ENCODE assay signal across 1 cellular context in the genomic region with DNA sequence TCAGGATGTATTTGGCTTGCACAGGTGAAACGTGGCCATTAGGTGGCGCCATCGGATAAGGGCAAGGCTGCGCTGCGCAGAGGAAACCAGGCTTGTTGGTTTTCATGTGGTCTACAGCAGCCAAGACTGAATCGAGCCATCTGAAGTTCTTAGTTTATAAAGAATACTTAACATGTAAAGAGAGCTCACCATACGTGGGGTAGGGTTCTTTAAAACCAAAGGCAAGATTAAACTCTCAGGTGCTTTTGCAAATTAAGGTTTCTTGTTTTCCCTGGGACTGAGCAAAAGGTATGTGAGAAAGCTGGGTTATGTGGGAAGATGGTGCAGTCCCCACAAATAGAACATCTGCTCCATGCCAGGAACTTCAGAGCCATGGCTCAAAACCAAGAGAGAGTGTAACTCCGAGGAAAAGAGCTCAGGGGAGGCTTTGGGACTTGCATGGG.
TF ChIP-seq lines count a peak whose summit lies in the region.

No MANE protein-coding gene starts in this region.

TF ChIP-seq in K562, 482 proteins besides CTCF, POLR2A, EP300 and RAD21 (continued from another document and continues in another):
- TF ChIP-seq CEBPG (CRISPR knock-in tag; IDR thresholded peaks at IDR 0.05) (no peak), CEBPG (tag; conservative IDR thresholded peaks at IDR 0.05 in 1 of 2, IDR thresholded peaks at IDR 0.05 in 1 of 2) (no peak), ATF6 (CRISPR knock-in tag; IDR thresholded peaks at IDR 0.05) (no peak), SMARCA4 (IDR thresholded peaks at IDR 0.05) (no peak), CBFA2T2 (conservative IDR thresholded peaks at IDR 0.05) (no peak), ZNF140 (CRISPR knock-in tag; IDR thresholded peaks at IDR 0.05) (no peak), ZNF764 (CRISPR knock-in tag; IDR thresholded peaks at IDR 0.05; ENCODE audit: low read depth) (no peak), ZNF668 (CRISPR knock-in tag; IDR thresholded peaks at IDR 0.05) (no peak), MBD2 (IDR thresholded peaks at IDR 0.05; ENCODE audit: borderline replicate concordance, low read depth) (no peak), SMAD4 (CRISPR knock-in tag; conservative IDR thresholded peaks at IDR 0.05) (no peak), ZNF134 (CRISPR knock-in tag; conservative IDR thresholded peaks at IDR 0.05) (no peak), TFAP4 (CRISPR knock-in tag; IDR thresholded peaks at IDR 0.05; ENCODE audit: borderline replicate concordance) (0 out of 2 replicates have a peak, but pooled peaks have one; percentile 28), ZNF143 (CRISPR knock-in tag; IDR thresholded peaks at IDR 0.05) (no peak), ZNF12 (CRISPR knock-in tag; IDR thresholded peaks at IDR 0.05) (no peak), ZNF212 (CRISPR knock-in tag; IDR thresholded peaks at IDR 0.05) (no peak), CTBP1 (IDR thresholded peaks at IDR 0.05; ENCODE audit: borderline replicate concordance) (peak; percentile 51; the same call in 1 of the 2 replicates), ZNF280B (CRISPR knock-in tag; IDR thresholded peaks at IDR 0.05) (no peak), RBM15 (IDR thresholded peaks at IDR 0.05; ENCODE audit: insufficient read depth, low read length) (no peak), MAFG (tag; conservative IDR thresholded peaks at IDR 0.05) (no peak; the same call in 1 of the 2 replicates), PML (IDR thresholded peaks at IDR 0.05; ENCODE audit: low read length) (no peak), TOE1 (IDR thresholded peaks at IDR 0.05; ENCODE audit: borderline replicate concordance) (no peak), TOE1 (CRISPR knock-in tag; IDR thresholded peaks at IDR 0.05; ENCODE audit: borderline replicate concordance, low read depth) (no peak), ETS2 (tag; IDR thresholded peaks at IDR 0.05; ENCODE audit: borderline replicate concordance, poor library complexity, severe bottlenecking) (no peak), NONO (IDR thresholded peaks at IDR 0.05; ENCODE audit: low read depth in 2 of 2, low read length in 1 of 2) (no peak), FOXM1 (IDR thresholded peaks at IDR 0.05; ENCODE audit: low read depth) (no peak), FOXM1 (CRISPR knock-in tag; IDR thresholded peaks at IDR 0.05; ENCODE audit: low read depth) (no peak), ZNF561 (CRISPR knock-in tag; conservative IDR thresholded peaks at IDR 0.05) (no peak), CCNT2 (IDR thresholded peaks at IDR 0.05; ENCODE audit: borderline replicate concordance, extremely low read depth, insufficient read length, low read depth, low read length) (no peak), E2F4 (CRISPR knock-in tag; IDR thresholded peaks at IDR 0.05; ENCODE audit: low read depth) (no peak), KHSRP (IDR thresholded peaks at IDR 0.05) (no peak), ZNF518B (CRISPR knock-in tag; IDR thresholded peaks at IDR 0.05) (no peak), SOX6 (IDR thresholded peaks at IDR 0.05) (no peak), ZSCAN29 (IDR thresholded peaks at IDR 0.05) (no peak), C11orf30 (IDR thresholded peaks at IDR 0.05; ENCODE audit: low read depth) (no peak), ZBED1 (IDR thresholded peaks at IDR 0.05) (no peak), BCOR (IDR thresholded peaks at IDR 0.05) (no peak)
- TF ChIP-seq, protein P1, sequence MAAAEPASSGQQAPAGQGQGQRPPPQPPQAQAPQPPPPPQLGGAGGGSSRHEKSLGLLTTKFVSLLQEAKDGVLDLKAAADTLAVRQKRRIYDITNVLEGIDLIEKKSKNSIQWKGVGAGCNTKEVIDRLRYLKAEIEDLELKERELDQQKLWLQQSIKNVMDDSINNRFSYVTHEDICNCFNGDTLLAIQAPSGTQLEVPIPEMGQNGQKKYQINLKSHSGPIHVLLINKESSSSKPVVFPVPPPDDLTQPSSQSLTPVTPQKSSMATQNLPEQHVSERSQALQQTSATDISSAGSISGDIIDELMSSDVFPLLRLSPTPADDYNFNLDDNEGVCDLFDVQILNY (CRISPR knock-in tag; IDR thresholded peaks at IDR 0.05): no peak
- TF ChIP-seq, protein P2, sequence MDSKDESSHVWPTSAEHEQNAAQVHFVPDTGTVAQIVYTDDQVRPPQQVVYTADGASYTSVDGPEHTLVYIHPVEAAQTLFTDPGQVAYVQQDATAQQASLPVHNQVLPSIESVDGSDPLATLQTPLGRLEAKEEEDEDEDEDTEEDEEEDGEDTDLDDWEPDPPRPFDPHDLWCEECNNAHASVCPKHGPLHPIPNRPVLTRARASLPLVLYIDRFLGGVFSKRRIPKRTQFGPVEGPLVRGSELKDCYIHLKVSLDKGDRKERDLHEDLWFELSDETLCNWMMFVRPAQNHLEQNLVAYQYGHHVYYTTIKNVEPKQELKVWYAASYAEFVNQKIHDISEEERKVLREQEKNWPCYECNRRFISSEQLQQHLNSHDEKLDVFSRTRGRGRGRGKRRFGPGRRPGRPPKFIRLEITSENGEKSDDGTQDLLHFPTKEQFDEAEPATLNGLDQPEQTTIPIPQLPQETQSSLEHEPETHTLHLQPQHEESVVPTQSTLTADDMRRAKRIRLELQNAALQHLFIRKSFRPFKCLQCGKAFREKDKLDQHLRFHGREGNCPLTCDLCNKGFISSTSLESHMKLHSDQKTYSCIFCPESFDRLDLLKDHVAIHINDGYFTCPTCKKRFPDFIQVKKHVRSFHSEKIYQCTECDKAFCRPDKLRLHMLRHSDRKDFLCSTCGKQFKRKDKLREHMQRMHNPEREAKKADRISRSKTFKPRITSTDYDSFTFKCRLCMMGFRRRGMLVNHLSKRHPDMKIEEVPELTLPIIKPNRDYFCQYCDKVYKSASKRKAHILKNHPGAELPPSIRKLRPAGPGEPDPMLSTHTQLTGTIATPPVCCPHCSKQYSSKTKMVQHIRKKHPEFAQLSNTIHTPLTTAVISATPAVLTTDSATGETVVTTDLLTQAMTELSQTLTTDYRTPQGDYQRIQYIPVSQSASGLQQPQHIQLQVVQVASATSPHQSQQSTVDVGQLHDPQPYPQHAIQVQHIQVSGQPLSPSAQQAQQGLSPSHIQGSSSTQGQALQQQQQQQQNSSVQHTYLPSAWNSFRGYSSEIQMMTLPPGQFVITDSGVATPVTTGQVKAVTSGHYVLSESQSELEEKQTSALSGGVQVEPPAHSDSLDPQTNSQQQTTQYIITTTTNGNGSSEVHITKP (IDR thresholded peaks at IDR 0.05; ENCODE audit: partially characterized antibody): no peak
- TF ChIP-seq, protein P3, sequence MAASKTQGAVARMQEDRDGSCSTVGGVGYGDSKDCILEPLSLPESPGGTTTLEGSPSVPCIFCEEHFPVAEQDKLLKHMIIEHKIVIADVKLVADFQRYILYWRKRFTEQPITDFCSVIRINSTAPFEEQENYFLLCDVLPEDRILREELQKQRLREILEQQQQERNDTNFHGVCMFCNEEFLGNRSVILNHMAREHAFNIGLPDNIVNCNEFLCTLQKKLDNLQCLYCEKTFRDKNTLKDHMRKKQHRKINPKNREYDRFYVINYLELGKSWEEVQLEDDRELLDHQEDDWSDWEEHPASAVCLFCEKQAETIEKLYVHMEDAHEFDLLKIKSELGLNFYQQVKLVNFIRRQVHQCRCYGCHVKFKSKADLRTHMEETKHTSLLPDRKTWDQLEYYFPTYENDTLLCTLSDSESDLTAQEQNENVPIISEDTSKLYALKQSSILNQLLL (CRISPR knock-in tag; IDR thresholded peaks at IDR 0.05; ENCODE audit: borderline replicate concordance): no peak
- TF ChIP-seq, protein P4, sequence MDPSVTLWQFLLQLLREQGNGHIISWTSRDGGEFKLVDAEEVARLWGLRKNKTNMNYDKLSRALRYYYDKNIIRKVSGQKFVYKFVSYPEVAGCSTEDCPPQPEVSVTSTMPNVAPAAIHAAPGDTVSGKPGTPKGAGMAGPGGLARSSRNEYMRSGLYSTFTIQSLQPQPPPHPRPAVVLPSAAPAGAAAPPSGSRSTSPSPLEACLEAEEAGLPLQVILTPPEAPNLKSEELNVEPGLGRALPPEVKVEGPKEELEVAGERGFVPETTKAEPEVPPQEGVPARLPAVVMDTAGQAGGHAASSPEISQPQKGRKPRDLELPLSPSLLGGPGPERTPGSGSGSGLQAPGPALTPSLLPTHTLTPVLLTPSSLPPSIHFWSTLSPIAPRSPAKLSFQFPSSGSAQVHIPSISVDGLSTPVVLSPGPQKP (CRISPR knock-in tag; IDR thresholded peaks at IDR 0.05): no peak
- TF ChIP-seq, protein P5, sequence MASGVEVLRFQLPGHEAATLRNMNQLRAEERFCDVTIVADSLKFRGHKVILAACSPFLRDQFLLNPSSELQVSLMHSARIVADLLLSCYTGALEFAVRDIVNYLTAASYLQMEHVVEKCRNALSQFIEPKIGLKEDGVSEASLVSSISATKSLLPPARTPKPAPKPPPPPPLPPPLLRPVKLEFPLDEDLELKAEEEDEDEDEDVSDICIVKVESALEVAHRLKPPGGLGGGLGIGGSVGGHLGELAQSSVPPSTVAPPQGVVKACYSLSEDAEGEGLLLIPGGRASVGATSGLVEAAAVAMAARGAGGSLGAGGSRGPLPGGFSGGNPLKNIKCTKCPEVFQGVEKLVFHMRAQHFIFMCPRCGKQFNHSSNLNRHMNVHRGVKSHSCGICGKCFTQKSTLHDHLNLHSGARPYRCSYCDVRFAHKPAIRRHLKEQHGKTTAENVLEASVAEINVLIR (CRISPR knock-in tag; IDR thresholded peaks at IDR 0.05): no peak
